In the genomic region with DNA sequence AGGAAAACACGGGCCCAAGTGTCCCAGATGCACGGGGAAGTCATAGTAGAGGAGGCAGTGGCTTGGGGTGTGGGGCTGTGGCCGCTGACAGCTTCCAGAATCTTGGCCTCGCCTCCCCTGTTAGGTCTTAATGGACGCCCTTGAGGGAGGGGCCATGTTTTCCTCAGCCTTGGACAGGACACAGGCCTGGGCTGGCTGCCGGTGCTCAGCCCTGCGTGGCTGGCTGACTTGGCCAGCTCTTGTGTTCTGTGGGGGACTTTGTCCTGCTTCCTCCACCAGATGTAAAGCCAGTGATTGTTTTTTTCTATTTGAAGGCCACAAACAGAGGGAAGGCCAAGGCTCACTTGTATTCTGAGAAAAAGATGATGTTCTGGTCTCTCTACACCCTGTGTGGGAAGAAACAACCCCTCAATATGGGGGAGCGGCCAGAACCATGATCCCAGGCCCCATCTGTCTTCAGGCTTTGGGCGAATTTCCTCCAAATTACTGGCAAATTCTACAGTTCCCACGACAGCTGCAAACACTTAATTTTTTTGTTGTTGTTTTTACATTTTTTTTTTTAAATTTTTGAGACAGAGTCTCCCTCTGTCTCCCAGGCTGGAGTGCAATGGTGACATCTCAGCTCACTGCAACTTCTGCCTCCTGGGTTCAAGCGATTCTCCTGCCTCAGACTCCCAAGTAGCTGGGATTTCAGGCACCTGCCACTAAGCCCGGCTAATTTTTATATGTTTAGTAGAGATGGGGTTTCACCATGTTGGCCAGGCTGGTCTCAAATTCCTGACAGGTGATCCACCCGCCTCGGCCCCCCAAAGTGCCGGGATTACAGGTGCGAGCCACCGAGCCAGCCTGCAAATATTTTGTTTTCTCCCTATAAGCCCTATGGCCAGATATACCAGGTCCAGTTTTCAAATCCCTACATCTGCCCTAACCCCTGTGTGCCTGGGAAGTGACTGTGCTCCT, we compare ENCODE assay signal across 15 cellular contexts.
DNase-seq lines count a peak whose midpoint lies in the region; ATAC-seq and TF ChIP-seq lines count a peak whose summit lies in the region.
"Had no signal": no experiment of that assay in that cellular context is flagged by ENCODE, and none has a peak within 500 bp of the region (broad histone marks: within the 10 kb centered on the region; RNA-seq: fewer than 3 reads in every experiment).

No MANE protein-coding gene starts in this region.

- H3K4me3 ChIP-seq in right cardiac atrium (ENCODE audit: low read length) (no peak overlapping the region), transverse colon (no peak overlapping the region), A673 (ENCODE audit: low read depth, low read length, poor library complexity, severe bottlenecking) (no peak overlapping the region)
- H3K4me3 ChIP-seq: cardiac muscle cell, HAP-1 had no signal

- ATAC-seq in right cardiac atrium: peak; percentile 94 to 96
- no peak for ATAC-seq in HG03378 (IDR thresholded peaks at IDR 0.05; ENCODE audit: unreplicated experiment)
- ATAC-seq: activated T-cell treated with anti-CD3 and anti-CD28 coated beads, Interleukin-2, amount 50 U/mL, for 4 hours had no signal

- TF ChIP-seq CTCF in transverse colon (IDR thresholded peaks at IDR 0.05) (no peak), A673 (conservative IDR thresholded peaks at IDR 0.05; ENCODE audit: low read depth, low read length) (no peak)

- intact Hi-C loops in right cardiac atrium (cut with DNase I) (loop anchor here in 2 of 4 donors (5.0 to 10.0 kb wide), 2 partner anchors 51 to 54 kb away; no protein-coding TSS in a partner anchor), transverse colon (cut with DNase I; ENCODE audit: low total_unique reads) (no loop called here), A673 (cut with micrococcal nuclease; ENCODE audit: unreplicated experiment) (no loop called here)

- H3K4me1 ChIP-seq in right cardiac atrium (ENCODE audit: control insufficient read depth, insufficient read depth, low read length) (peaks cover 6% of the 10 kb centered on the region), transverse colon (peaks cover 0 to 14% (median 7%) of the 10 kb centered on the region in 4 donors), A673 (ENCODE audit: insufficient read depth, low read length, poor library complexity, severe bottlenecking) (no peaks in the 10 kb centered on the region)
- H3K4me1 ChIP-seq: HAP-1 had no signal

- CTCF ChIA-PET in A673 (lab: Charles Lee): no interaction called here

- H3K27ac ChIP-seq in right cardiac atrium (ENCODE audit: low read length): peak overlapping the region; percentile 90
- peak overlapping the region; percentile 33 to 75 (median 64) for H3K27ac ChIP-seq in transverse colon
- H3K27ac ChIP-seq in A673 (ENCODE audit: low read depth, low read length, poor library complexity, severe bottlenecking): no peak overlapping the region
- H3K27ac ChIP-seq: cardiac muscle cell, WERI-Rb-1 had no signal

- TF ChIP-seq EP300 in transverse colon (IDR thresholded peaks at IDR 0.05; ENCODE audit: low read depth): no peak

- in situ Hi-C loops in transverse colon (cut with MboI; ENCODE audit: low pct_ligation_motif_present in 1 of 4, low pct_unique_long_range_greater_than_20kb in 1 of 4, low sequenced_read_pairs in 3 of 4): no loop called here

- BruUV-seq in A673 (replicated peaks; lab: Mats Ljungman, UMichigan): no TSS peak

- 50% methylated on average over 17 of the region's 17 CpGs for WGBS in right cardiac atrium
- WGBS in transverse colon (ENCODE audit: low coverage in 1 of 2), 2 donors: 68 to 70% methylated on average over 8 to 17 of the region's 17 CpGs

- no peak for TF ChIP-seq POLR2A in transverse colon (IDR thresholded peaks at IDR 0.05)

- POLR2A ChIA-PET in A673 (lab: Charles Lee; ENCODE audit: low non-redundant PET): no interaction called here

- no peaks in the 10 kb centered on the region for H3K36me3 ChIP-seq in transverse colon
- H3K36me3 ChIP-seq in A673 (ENCODE audit: insufficient read depth, low read length, poor library complexity, severe bottlenecking): no peaks in the 10 kb centered on the region
- H3K36me3 ChIP-seq: cardiac muscle cell, HAP-1, WERI-Rb-1 had no signal

- H3K27me3 ChIP-seq in right cardiac atrium (ENCODE audit: control insufficient read depth, insufficient read depth) (no peaks in the 10 kb centered on the region), transverse colon (no peaks in the 10 kb centered on the region), A673 (replicated peaks; ENCODE audit: insufficient read depth, low read depth, low read length, poor library complexity) (peaks cover 2% of the 10 kb centered on the region)
- H3K27me3 ChIP-seq: cardiac muscle cell had no signal

- no peaks in the 10 kb centered on the region for H3K9me3 ChIP-seq in right cardiac atrium (ENCODE audit: control insufficient read depth, low read length)
- no peaks in the 10 kb centered on the region for H3K9me3 ChIP-seq in transverse colon
- H3K9me3 ChIP-seq in A673 (ENCODE audit: low read depth, low read length, poor library complexity, severe bottlenecking): no peaks in the 10 kb centered on the region
- H3K9me3 ChIP-seq: HAP-1 had no signal

- DNase-seq in cerebellar cortex (ENCODE audit: low spot score): peak; percentile 13
- DNase-seq in right cardiac atrium: peak; percentile 90 to 97 (median 94)
- DNase-seq in occipital lobe (lab: John Stamatoyannopoulos, UW): peak; percentile 39
- DNase-seq in transverse colon: peak; percentile 42
- DNase-seq in A673 (ENCODE audit: low spot score): no peak
- no peak for DNase-seq in NAMALWA (ENCODE audit: low spot score)
- no peak for DNase-seq in effector CD8-positive, alpha-beta T cell (lab: John Stamatoyannopoulos, UW)
- DNase-seq: activated T-cell treated with anti-CD3 and anti-CD28 coated beads, Interleukin-2, amount 50 U/mL, for 4 hours; foreskin melanocyte; Kasumi-1; NCI-H446 treated with DMSO at 0.1 percent for 48 hours; WERI-Rb-1 had no signal

Comparison
In these comparisons a context has a peak if more than half of its experiments do, and no peak if none do; other contexts are left out.
1. DNase-seq: peak in cerebellar cortex (single experiment), right cardiac atrium (3 of 3), occipital lobe (single experiment) and transverse colon (single experiment); none in A673 (single experiment), NAMALWA (single experiment) and effector CD8-positive, alpha-beta T cell (single experiment).